Comparison of ENCODE assay signal across 8 cellular contexts in the genomic region with DNA sequence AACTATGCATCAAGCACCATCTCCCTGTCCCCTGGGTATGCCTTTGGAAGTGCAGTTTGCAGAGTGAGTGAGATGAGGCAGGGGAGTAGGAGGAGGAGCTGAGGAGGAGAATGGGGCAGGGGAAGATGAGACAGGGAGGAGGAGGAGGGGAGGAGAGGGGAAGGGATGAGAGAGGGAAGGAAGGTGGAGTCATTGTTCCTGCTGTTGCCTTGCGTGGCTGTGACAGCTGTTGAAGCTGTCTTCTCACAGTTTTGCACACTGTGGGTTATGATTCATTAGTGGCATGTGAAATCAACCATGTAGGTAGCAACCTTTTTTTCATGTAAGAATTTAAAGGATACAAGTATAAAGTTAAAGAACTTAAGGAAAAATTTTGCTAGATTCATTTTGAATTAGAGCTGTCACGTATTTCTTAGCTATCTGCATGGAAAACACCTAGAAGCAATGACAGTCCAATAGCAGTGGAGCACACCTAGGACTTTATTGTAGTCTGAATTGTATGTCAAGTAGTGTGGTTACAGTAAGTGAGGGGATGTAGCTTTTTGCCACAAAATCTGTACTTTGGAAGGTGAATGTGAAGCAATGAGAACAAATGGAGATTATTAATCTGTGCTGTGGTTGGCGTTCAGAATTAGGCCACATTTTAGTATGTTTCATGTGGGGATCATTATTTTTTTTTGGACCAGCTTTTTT. TPM values are rescaled to one million over a fixed set of nuclear protein-coding genes. Genes with fewer than 3 reads are reported as not detected.
DNase-seq lines count a peak whose midpoint lies in the region; ATAC-seq, FAIRE-seq and TF ChIP-seq lines count a peak whose summit lies in the region.

No MANE protein-coding gene starts in this region.

- no peaks in the 10 kb centered on the region for H3K27me3 ChIP-seq in IMR-90 (ENCODE audit: control insufficient read depth, insufficient read depth, low read length)
- H3K27me3 ChIP-seq in K562 (ENCODE audit: control insufficient read depth in 2 of 2, insufficient read depth in 2 of 2, low read length in 2 of 2), result no peaks in the 10 kb centered on the region
- no peaks in the 10 kb centered on the region for H3K27me3 ChIP-seq in thymus (ENCODE audit: control insufficient read depth, insufficient read depth)

- BruUV-seq in IMR-90 (replicated peaks; lab: Mats Ljungman, UMichigan) (no TSS peak), K562 (replicated peaks; lab: Mats Ljungman, UMichigan) (no TSS peak)

- no peak for TF ChIP-seq EP300 in K562 (IDR thresholded peaks at IDR 0.05; ENCODE audit: low read length)

- no peak overlapping the region for H2BK15ac ChIP-seq in IMR-90 (ENCODE audit: low read depth, low read length)

- H4K20me1 ChIP-seq in IMR-90 (ENCODE audit: insufficient read depth, low read length) (peaks cover 26% of the 10 kb centered on the region), K562 (replicated peaks; ENCODE audit: control insufficient read depth, insufficient read depth, low read length) (no peaks in the 10 kb centered on the region; the same call in 1 of the 2 replicates)

- dilution Hi-C loops in IMR-90 (cut with HindIII; ENCODE audit: low sequenced_read_pairs, unreplicated experiment), result no loop called here

- no peak overlapping the region for H2BK20ac ChIP-seq in IMR-90 (ENCODE audit: low read depth, low read length)

- H3K56ac ChIP-seq in IMR-90 (ENCODE audit: extremely low read depth, insufficient read depth, low read length), result no peak overlapping the region

- DNase-seq in AG10803 (ENCODE audit: low read depth), result peak; percentile 51
- peak; percentile 72 for DNase-seq in IMR-90
- DNase-seq in K562 (ENCODE audit: extremely low read depth in 1 of 4, low spot score in 3 of 4), result peak in 1 of 4 experiments; percentile 29
- no peak for DNase-seq in cerebellar nuclear complex (lab: John Stamatoyannopoulos, UW)
- no peak for DNase-seq in SKM-1 treated with dmso at 0.1 percent for 144 hours (lab: John Stamatoyannopoulos, UW; ENCODE audit: unreplicated experiment)
- DNase-seq in NCI-H526 treated with DMSO at 0.1 percent for 48 hours (lab: John Stamatoyannopoulos, UW), result no peak

- H2AFZ ChIP-seq in IMR-90 (replicated peaks; ENCODE audit: low read length, poor library complexity) (peak overlapping the region; percentile 70), K562 (ENCODE audit: low read depth, low read length) (no peak overlapping the region)

- no peak overlapping the region for H2AK9ac ChIP-seq in IMR-90 (replicated peaks; ENCODE audit: low read depth, low read length, poor library complexity)

- ATAC-seq in GM19372 (IDR thresholded peaks at IDR 0.05; ENCODE audit: low read depth, unreplicated experiment), result peak; percentile 53
- peak; percentile 75 for ATAC-seq in IMR-90 (ENCODE audit: low read depth)
- ATAC-seq in K562, result peak; percentile 61

- in situ Hi-C loops in IMR-90 (cut with MboI; ENCODE audit: low sequenced_read_pairs) (no loop called here), K562 (cut with MboI) (no loop called here)

- H3K9me3 ChIP-seq in IMR-90 (ENCODE audit: control insufficient read depth, insufficient read depth, low read length), result no peaks in the 10 kb centered on the region
- H3K9me3 ChIP-seq in K562 (replicated peaks; ENCODE audit: control insufficient read depth, insufficient read depth, low read depth, low read length), result no peaks in the 10 kb centered on the region
- no peaks in the 10 kb centered on the region for H3K9me3 ChIP-seq in thymus (ENCODE audit: control insufficient read depth)

- POLR2A ChIA-PET in IMR-90 (lab: Charles Lee; ENCODE audit: unreplicated experiment) (no interaction called here), K562 (lab: Yijun Ruan, JAX) (interaction anchor here (0.6 to 1.2 kb wide), 4 partner anchors 10 to 164 kb away, joined by 3 to 4 read pairs (median 3); no protein-coding TSS in a partner anchor)

- no peak for TF ChIP-seq POLR2A in IMR-90 (IDR thresholded peaks at IDR 0.05; ENCODE audit: low read depth, low read length)
- no peak for TF ChIP-seq POLR2A in K562 (conservative IDR thresholded peaks at IDR 0.05)

- CTCF ChIA-PET in IMR-90 (lab: Yijun Ruan, JAX), result interaction anchor here (0.6 to 0.7 kb wide), 2 partner anchors 48 to 178 kb away, joined by 3 read pairs; no protein-coding TSS in a partner anchor
- CTCF ChIA-PET in K562 (lab: Yijun Ruan, JAX; ENCODE audit: low intra/inter-chr PET ratio), result no interaction called here

- no peak overlapping the region for H4K91ac ChIP-seq in IMR-90 (ENCODE audit: insufficient read depth, low read depth, low read length)

- peak overlapping the region; percentile 8 for H2BK5ac ChIP-seq in IMR-90 (ENCODE audit: low read depth, low read length, poor library complexity, severe bottlenecking)

- no peak overlapping the region for H4K5ac ChIP-seq in IMR-90 (ENCODE audit: low read depth, low read length)

- TF ChIP-seq CTCF in AG10803 (conservative IDR thresholded peaks at IDR 0.05; ENCODE audit: low read length) (no peak), IMR-90 (conservative IDR thresholded peaks at IDR 0.05; ENCODE audit: low read depth, low read length) (no peak), K562 (IDR thresholded peaks at IDR 0.05 in 2 of 3, conservative IDR thresholded peaks at IDR 0.05 in 1 of 3; ENCODE audit: insufficient read depth in 2 of 3, low read depth in 1 of 3, low read length in 3 of 3) (no peak)

- peaks cover 67% of the 10 kb centered on the region for H3K79me2 ChIP-seq in K562 (ENCODE audit: control insufficient read depth, insufficient read depth, low read length)

- H2BK120ac ChIP-seq in IMR-90 (ENCODE audit: low read depth, low read length), result no peak overlapping the region

- no peak overlapping the region for H3K18ac ChIP-seq in IMR-90 (ENCODE audit: low read depth, low read length)

- H3K27ac ChIP-seq in IMR-90 (ENCODE audit: insufficient read depth, low read length), result no peak overlapping the region
- H3K27ac ChIP-seq in K562 (ENCODE audit: extremely low read depth, low read depth, low read length), result no peak overlapping the region
- peak overlapping the region; percentile 52 for H3K27ac ChIP-seq in thymus (ENCODE audit: low read depth)

- no peak overlapping the region for H3K4ac ChIP-seq in IMR-90 (ENCODE audit: low read depth, low read length)

- no CpG with 5 or more reads among the region's 3 CpGs for WGBS in IMR-90 (ENCODE audit: extremely low coverage in 2 of 2, insufficient read length in 1 of 2), 2 experiments
- WGBS in K562 (ENCODE audit: insufficient coverage, low coverage, missing lambda C conversion rate), result 73% methylated on average over 3 of the region's 3 CpGs
- WGBS in thymus, result 67% methylated on average over 3 of the region's 3 CpGs

- H3K9ac ChIP-seq in IMR-90 (ENCODE audit: low read depth, low read length) (0 out of 2 replicates have a peak overlapping the region, but pooled peaks have one; percentile 6), K562 (ENCODE audit: insufficient read depth in 1 of 2, low read depth in 2 of 2, low read length in 2 of 2) (no peak overlapping the region)

- peaks cover 12% of the 10 kb centered on the region for H3K9me1 ChIP-seq in IMR-90 (ENCODE audit: insufficient read depth, low read length)
- no peaks in the 10 kb centered on the region for H3K9me1 ChIP-seq in K562 (ENCODE audit: control insufficient read depth, insufficient read depth, low read length)

- TF ChIP-seq RAD21 in IMR-90 (IDR thresholded peaks at IDR 0.05; ENCODE audit: low read length) (no peak), K562 (CRISPR knock-in tag; conservative IDR thresholded peaks at IDR 0.05 in 1 of 2, IDR thresholded peaks at IDR 0.05 in 1 of 2) (no peak)

- H3K36me3 ChIP-seq in IMR-90 (ENCODE audit: control insufficient read depth, insufficient read depth, low read length) (no peaks in the 10 kb centered on the region; the same call in 1 of the 2 replicates), K562 (ENCODE audit: control insufficient read depth, insufficient read depth, low read length) (peaks cover 9% of the 10 kb centered on the region; the same call in 1 of the 3 replicates), thymus (ENCODE audit: control insufficient read depth, insufficient read depth) (peaks cover 13% of the 10 kb centered on the region)

- H3K23ac ChIP-seq in IMR-90 (ENCODE audit: low read depth, low read length), result no peak overlapping the region

- H3K79me1 ChIP-seq in IMR-90 (ENCODE audit: low read depth in 1 of 2, low read length in 2 of 2), result peaks cover 31 to 68% of the 10 kb centered on the region in 2 experiments

- intact Hi-C loops in IMR-90 (cut with micrococcal nuclease) (no loop called here), K562 (cut with micrococcal nuclease) (no loop called here)

- peak; percentile 29 for FAIRE-seq in K562 (lab: Jason Lieb, UNC)

- H3K4me3 ChIP-seq in AG10803 (ENCODE audit: low read length), result no peak overlapping the region
- H3K4me3 ChIP-seq in IMR-90 (ENCODE audit: insufficient read depth, low read depth, low read length), result no peak overlapping the region
- no peak overlapping the region for H3K4me3 ChIP-seq in K562
- no peak overlapping the region for H3K4me3 ChIP-seq in thymus (ENCODE audit: low read length)

- H2AK5ac ChIP-seq in IMR-90 (ENCODE audit: low read depth, low read length), result peak overlapping the region; percentile 35; the same call in 1 of the 2 replicates

- no peak overlapping the region for H4K8ac ChIP-seq in IMR-90 (ENCODE audit: low read depth in 2 of 2, low read length in 2 of 2)

- no peak overlapping the region for H3K14ac ChIP-seq in IMR-90 (replicated peaks; ENCODE audit: low read depth, low read length)

- H3K4me2 ChIP-seq in IMR-90 (ENCODE audit: low read depth, low read length) (no peak overlapping the region), K562 (ENCODE audit: insufficient read depth, low read length) (no peak overlapping the region)

- peaks cover 3% of the 10 kb centered on the region; the same call in 1 of the 2 replicates for H3K4me1 ChIP-seq in IMR-90 (ENCODE audit: control insufficient read depth, insufficient read depth, low read length)
- H3K4me1 ChIP-seq in K562 (replicated peaks in 1 of 2; ENCODE audit: control insufficient read depth in 2 of 2, insufficient read depth in 2 of 2, low read length in 2 of 2), result peaks cover 4 to 6% of the 10 kb centered on the region in 2 experiments; a peak in 2 of 5 replicates
- peaks cover 12% of the 10 kb centered on the region for H3K4me1 ChIP-seq in thymus (ENCODE audit: control insufficient read depth, insufficient read depth, low read length)

RNA-seq across cellular contexts. Expression of a gene that starts 21.7 kb away (rescaled TPM):
- total RNA-seq in IMR-90 (2012; rRNA removed) (56.1 and 65.2 TPM in 2 replicates), K562 (2014; rRNA removed) (38.6 and 46.5 TPM in 2 replicates), K562 (2014; rRNA removed; fragmentation: Illumina TruSeq; extraction: Trizol) (9.5 and 12.4 TPM in 2 replicates), K562 (2015; rRNA removed; fragmentation: Illumina TruSeq; extraction: Trizol) (15.8 and 17.9 TPM in 2 replicates), K562 (2021) (33.9 and 35.2 TPM in 2 replicates)
- polyA plus RNA-seq in IMR-90 (2012; rRNA removed) (71.7 and 78.5 TPM in 2 replicates), K562 (2011; rRNA removed) (28.8 and 35.2 TPM in 2 replicates), K562 (2014; fragmentation: Illumina TruSeq; extraction: Trizol) (25.9 and 30.9 TPM in 2 replicates), K562 (2014; fragmentation: Nextera tagmentation; extraction: Ambion mirVana) (1 to 10 TPM in 1 of 2 experiments, under 1 TPM in 1; 0.41 to 2.0 TPM), K562 (2014; rRNA removed) (29.3 and 36.1 TPM in 2 replicates), thymus (114 TPM)
- polyA plus RNA-seq in IMR-90 (2012; cell fraction: cytosol; rRNA removed), result 50.3 and 98.2 TPM in 2 replicates
- 45.6 and 112 TPM in 2 replicates for polyA plus RNA-seq in IMR-90 (2012; cell fraction: nucleus; rRNA removed; ENCODE audit: low replicate concordance)
- total RNA-seq in K562 (2011; cell fraction: chromatin; rRNA removed; ENCODE audit: low replicate concordance), result 44.0 and 75.1 TPM in 2 replicates
- total RNA-seq in K562 (2011; cell fraction: nucleolus; rRNA removed), result 40.9 and 43.2 TPM in 2 replicates
- 50.7 and 64.6 TPM in 2 replicates for total RNA-seq in K562 (2011; cell fraction: nucleoplasm; rRNA removed)
- 33.7 and 78.6 TPM in 2 replicates for polyA plus RNA-seq in K562 (2011; cell fraction: cytosol; rRNA removed)
- polyA plus RNA-seq in K562 (2011; cell fraction: nucleus; rRNA removed), result 40.1 and 81.8 TPM in 2 replicates
- polyA plus RNA-seq in K562 (2012), result 28.0 and 45.2 TPM in 2 replicates
- polyA minus RNA-seq in K562 (2011; rRNA and poly(A)+ RNA removed), result 15.6 and 28.1 TPM in 2 replicates
- polyA minus RNA-seq in K562 (2011; cell fraction: cytosol; rRNA and poly(A)+ RNA removed), result 27.2 and 30.5 TPM in 2 replicates
- 15.8 and 18.1 TPM in 2 replicates for polyA minus RNA-seq in K562 (2011; cell fraction: nucleus; rRNA and poly(A)+ RNA removed)

RNA-seq across cellular contexts. Expression of a gene that starts 42.9 kb away (rescaled TPM):
- total RNA-seq in IMR-90 (2012; rRNA removed) (under 0.01 TPM in 2 replicates), K562 (2014; rRNA removed) (0.16 and 0.23 TPM in 2 replicates), K562 (2014; rRNA removed; fragmentation: Illumina TruSeq; extraction: Trizol) (0.06 and 0.11 TPM in 2 replicates), K562 (2015; rRNA removed; fragmentation: Illumina TruSeq; extraction: Trizol) (0.23 and 0.25 TPM in 2 replicates), K562 (2021) (0.62 and 0.72 TPM in 2 replicates)
- polyA plus RNA-seq in IMR-90 (2012; rRNA removed) (0.02 and 0.04 TPM in 2 replicates), K562 (2011; rRNA removed) (0.08 and 0.10 TPM in 2 replicates), K562 (2014; fragmentation: Illumina TruSeq; extraction: Trizol) (0.04 and 0.26 TPM in 2 replicates), K562 (2014; fragmentation: Nextera tagmentation; extraction: Ambion mirVana) (under 1 TPM in 1 of 2 experiments, not detected in 1; 0.03 TPM), K562 (2014; rRNA removed) (0.16 and 0.26 TPM in 2 replicates), thymus (56.2 TPM)
- 0.01 TPM in 1 of 2 replicates, not detected in the other for polyA plus RNA-seq in IMR-90 (2012; cell fraction: cytosol; rRNA removed)
- 0.16 and 0.21 TPM in 2 replicates for polyA plus RNA-seq in IMR-90 (2012; cell fraction: nucleus; rRNA removed; ENCODE audit: low replicate concordance)
- 0.44 and 2.2 TPM in 2 replicates for total RNA-seq in K562 (2011; cell fraction: chromatin; rRNA removed; ENCODE audit: low replicate concordance)
- total RNA-seq in K562 (2011; cell fraction: nucleolus; rRNA removed), result 1.2 and 1.3 TPM in 2 replicates
- 0.88 and 1.1 TPM in 2 replicates for total RNA-seq in K562 (2011; cell fraction: nucleoplasm; rRNA removed)
- polyA plus RNA-seq in K562 (2011; cell fraction: cytosol; rRNA removed), result 0.03 and 0.33 TPM in 2 replicates
- 0.39 and 1.3 TPM in 2 replicates for polyA plus RNA-seq in K562 (2011; cell fraction: nucleus; rRNA removed)
- 0.30 and 0.71 TPM in 2 replicates for polyA plus RNA-seq in K562 (2012)
- polyA minus RNA-seq in K562 (2011; rRNA and poly(A)+ RNA removed), result 0.27 and 0.28 TPM in 2 replicates
- polyA minus RNA-seq in K562 (2011; cell fraction: cytosol; rRNA and poly(A)+ RNA removed), result 0.73 and 0.86 TPM in 2 replicates
- polyA minus RNA-seq in K562 (2011; cell fraction: nucleus; rRNA and poly(A)+ RNA removed), result 1.3 and 1.5 TPM in 2 replicates

Comparison
In these comparisons a context has a peak if more than half of its experiments do, and no peak if none do; other contexts are left out.
1. DNase-seq: peak in AG10803 (single experiment) and IMR-90 (single experiment); none in cerebellar nuclear complex (0 of 2), SKM-1 treated with dmso at 0.1 percent for 144 hours (single experiment) and NCI-H526 treated with DMSO at 0.1 percent for 48 hours (single experiment).
2. RNA of a gene that starts 42.9 kb away (polyA plus RNA-seq): 56.2 TPM in thymus (single experiment); 0.03 to 1.3 TPM in K562 and 0.01 to 0.21 TPM in IMR-90; every median in the first group is over 10 times any median in the second.
3. Peak in every context shown above with its lines, with median percentiles within 50 percentile points of each other: ATAC-seq.